2 cellular contexts compared by ENCODE assay signal in the genomic region with DNA sequence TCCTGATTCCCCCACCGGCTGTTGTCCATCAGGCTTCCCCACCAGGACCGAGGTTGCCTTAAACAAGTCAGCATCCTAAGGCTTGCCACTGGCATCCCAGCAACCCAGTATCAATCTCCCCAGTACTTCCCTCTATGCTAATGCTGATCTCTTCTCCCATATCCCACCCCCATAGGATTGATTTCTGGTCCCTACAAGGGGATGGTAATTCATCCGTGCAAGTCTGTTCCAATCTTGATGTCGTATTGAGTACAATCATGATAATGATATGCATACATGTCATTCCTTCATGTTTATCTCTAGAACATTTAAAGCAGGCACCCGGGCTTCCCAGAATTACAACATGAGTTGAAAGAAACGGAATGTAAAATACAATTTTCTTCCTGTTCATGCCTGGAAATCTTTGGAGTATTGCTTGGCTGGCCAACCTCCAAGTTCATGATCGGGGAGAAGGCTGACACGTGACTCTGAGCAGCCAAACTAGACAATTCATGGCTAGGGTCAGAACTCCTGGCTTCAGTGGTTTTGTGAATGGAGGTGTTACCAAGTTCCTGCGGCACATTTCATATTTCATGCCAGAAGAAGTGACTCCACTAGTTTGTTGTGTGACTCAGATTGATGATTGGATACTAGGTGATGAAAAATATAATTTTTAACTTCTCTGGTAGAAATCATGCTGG.
A peak's percentile ranks its signal among the peaks of the same experiment; 100 is the strongest.
TF ChIP-seq lines count a peak whose summit lies in the region.

No MANE protein-coding gene starts in this region.

TF ChIP-seq in liver, 16 proteins besides CTCF, POLR2A, EP300 and RAD21:
- TF ChIP-seq, protein P1, sequence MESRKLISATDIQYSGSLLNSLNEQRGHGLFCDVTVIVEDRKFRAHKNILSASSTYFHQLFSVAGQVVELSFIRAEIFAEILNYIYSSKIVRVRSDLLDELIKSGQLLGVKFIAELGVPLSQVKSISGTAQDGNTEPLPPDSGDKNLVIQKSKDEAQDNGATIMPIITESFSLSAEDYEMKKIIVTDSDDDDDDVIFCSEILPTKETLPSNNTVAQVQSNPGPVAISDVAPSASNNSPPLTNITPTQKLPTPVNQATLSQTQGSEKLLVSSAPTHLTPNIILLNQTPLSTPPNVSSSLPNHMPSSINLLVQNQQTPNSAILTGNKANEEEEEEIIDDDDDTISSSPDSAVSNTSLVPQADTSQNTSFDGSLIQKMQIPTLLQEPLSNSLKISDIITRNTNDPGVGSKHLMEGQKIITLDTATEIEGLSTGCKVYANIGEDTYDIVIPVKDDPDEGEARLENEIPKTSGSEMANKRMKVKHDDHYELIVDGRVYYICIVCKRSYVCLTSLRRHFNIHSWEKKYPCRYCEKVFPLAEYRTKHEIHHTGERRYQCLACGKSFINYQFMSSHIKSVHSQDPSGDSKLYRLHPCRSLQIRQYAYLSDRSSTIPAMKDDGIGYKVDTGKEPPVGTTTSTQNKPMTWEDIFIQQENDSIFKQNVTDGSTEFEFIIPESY (IDR thresholded peaks at IDR 0.05): no peak
- peak; percentile 48 for TF ChIP-seq NR2F2 (IDR thresholded peaks at IDR 0.05)

TF ChIP-seq in HepG2, 621 proteins besides CTCF, POLR2A, EP300 and RAD21 (continued from another document):
- TF ChIP-seq, protein P2, sequence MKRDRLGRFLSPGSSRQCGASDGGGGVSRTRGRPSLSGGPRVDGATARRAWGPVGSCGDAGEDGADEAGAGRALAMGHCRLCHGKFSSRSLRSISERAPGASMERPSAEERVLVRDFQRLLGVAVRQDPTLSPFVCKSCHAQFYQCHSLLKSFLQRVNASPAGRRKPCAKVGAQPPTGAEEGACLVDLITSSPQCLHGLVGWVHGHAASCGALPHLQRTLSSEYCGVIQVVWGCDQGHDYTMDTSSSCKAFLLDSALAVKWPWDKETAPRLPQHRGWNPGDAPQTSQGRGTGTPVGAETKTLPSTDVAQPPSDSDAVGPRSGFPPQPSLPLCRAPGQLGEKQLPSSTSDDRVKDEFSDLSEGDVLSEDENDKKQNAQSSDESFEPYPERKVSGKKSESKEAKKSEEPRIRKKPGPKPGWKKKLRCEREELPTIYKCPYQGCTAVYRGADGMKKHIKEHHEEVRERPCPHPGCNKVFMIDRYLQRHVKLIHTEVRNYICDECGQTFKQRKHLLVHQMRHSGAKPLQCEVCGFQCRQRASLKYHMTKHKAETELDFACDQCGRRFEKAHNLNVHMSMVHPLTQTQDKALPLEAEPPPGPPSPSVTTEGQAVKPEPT (CRISPR knock-in tag; IDR thresholded peaks at IDR 0.05; ENCODE audit: low read depth): no peak
- no peak for TF ChIP-seq PAF1 (CRISPR knock-in tag; IDR thresholded peaks at IDR 0.05)
- no peak for TF ChIP-seq ZNF564 (CRISPR knock-in tag; IDR thresholded peaks at IDR 0.05)
- TF ChIP-seq MZF1 (CRISPR knock-in tag; IDR thresholded peaks at IDR 0.05; ENCODE audit: borderline replicate concordance): no peak
- TF ChIP-seq RFXAP (CRISPR knock-in tag; IDR thresholded peaks at IDR 0.05; ENCODE audit: borderline replicate concordance): no peak
- TF ChIP-seq ZBTB21 (CRISPR knock-in tag; IDR thresholded peaks at IDR 0.05): no peak
- no peak for TF ChIP-seq SP2 (CRISPR knock-in tag; IDR thresholded peaks at IDR 0.05)
- no peak for TF ChIP-seq HNRNPK (IDR thresholded peaks at IDR 0.05; ENCODE audit: low read depth, low read length, poor library complexity, severe bottlenecking)
- TF ChIP-seq, protein P3, sequence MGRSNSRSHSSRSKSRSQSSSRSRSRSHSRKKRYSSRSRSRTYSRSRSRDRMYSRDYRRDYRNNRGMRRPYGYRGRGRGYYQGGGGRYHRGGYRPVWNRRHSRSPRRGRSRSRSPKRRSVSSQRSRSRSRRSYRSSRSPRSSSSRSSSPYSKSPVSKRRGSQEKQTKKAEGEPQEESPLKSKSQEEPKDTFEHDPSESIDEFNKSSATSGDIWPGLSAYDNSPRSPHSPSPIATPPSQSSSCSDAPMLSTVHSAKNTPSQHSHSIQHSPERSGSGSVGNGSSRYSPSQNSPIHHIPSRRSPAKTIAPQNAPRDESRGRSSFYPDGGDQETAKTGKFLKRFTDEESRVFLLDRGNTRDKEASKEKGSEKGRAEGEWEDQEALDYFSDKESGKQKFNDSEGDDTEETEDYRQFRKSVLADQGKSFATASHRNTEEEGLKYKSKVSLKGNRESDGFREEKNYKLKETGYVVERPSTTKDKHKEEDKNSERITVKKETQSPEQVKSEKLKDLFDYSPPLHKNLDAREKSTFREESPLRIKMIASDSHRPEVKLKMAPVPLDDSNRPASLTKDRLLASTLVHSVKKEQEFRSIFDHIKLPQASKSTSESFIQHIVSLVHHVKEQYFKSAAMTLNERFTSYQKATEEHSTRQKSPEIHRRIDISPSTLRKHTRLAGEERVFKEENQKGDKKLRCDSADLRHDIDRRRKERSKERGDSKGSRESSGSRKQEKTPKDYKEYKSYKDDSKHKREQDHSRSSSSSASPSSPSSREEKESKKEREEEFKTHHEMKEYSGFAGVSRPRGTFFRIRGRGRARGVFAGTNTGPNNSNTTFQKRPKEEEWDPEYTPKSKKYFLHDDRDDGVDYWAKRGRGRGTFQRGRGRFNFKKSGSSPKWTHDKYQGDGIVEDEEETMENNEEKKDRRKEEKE (IDR thresholded peaks at IDR 0.05): no peak
